ENCODE assay signal across 32 cellular contexts in the genomic region with DNA sequence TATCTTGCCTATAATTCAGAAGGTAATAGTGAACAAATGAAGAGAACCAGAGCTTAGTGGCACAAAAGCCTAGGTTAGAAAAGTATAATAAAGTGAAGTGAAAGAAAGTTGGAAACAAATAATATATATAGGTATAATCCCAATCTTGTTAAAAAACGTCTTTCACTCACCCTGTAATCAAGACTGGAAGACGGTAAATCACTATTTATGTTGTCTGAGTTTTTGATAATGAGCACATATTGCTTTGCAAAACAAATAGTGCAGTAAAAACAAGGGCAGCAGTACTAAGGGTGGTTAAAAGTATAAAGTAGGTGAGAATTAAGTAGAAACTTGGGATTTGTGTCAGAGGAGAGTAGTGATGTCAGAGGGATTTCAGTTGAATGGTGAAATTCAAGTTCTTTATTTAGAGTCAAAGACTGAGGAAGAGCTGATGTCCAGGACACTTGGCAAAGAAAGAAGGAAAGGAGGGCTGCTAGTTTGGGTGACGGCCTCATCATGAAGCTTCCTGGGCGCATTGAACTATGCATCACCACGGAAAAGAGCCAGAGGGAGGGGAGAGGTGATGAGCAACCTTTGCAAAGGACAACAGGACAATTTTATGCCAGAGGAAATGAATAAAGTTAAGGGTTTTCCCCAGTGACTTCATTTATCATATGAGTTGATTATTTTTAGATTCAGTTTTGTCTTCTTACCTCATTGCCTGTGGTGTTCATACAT. TPM values are rescaled to one million over a fixed set of nuclear protein-coding genes. Genes with fewer than 3 reads are reported as not detected.
DNase-seq lines count a peak whose midpoint lies in the region; ATAC-seq and TF ChIP-seq lines count a peak whose summit lies in the region.
"Had no signal": no experiment of that assay in that cellular context is flagged by ENCODE, and none has a peak within 500 bp of the region (broad histone marks: within the 10 kb centered on the region; RNA-seq: fewer than 3 reads in every experiment).

No MANE protein-coding gene starts in this region.

- H3K79me2 ChIP-seq in mammary epithelial cell (ENCODE audit: insufficient read depth, low read length) = no peaks in the 10 kb centered on the region

- in situ Hi-C loops in mammary epithelial cell (cut with MboI; ENCODE audit: low sequenced_read_pairs in 2 of 2) = no loop called here

- no peaks in the 10 kb centered on the region for H3K27me3 Mint-ChIP-seq in MCF 10A (ENCODE audit: insufficient read depth, unreplicated experiment)

- no peak overlapping the region for H3K4me3 Mint-ChIP-seq in MCF 10A (ENCODE audit: unreplicated experiment)
- H3K4me3 Mint-ChIP-seq: CD4-positive, alpha-beta T cell; GM23338; H9; HFFc6 had no signal

- peaks cover 13% of the 10 kb centered on the region for H3K4me1 Mint-ChIP-seq in MCF 10A (ENCODE audit: insufficient read depth, unreplicated experiment)

- no peaks in the 10 kb centered on the region for H4K20me1 ChIP-seq in mammary epithelial cell (ENCODE audit: insufficient read depth, low read length)
- H4K20me1 ChIP-seq: BLaER1 treated with 17β-estradiol and CSF1 and Interleukin-3, amounts not matched to agents 10 nM and 100 nM had no signal

- no peak overlapping the region for H3K9ac ChIP-seq in mammary epithelial cell (ENCODE audit: insufficient read depth, low read length)
- H3K9ac ChIP-seq: BLaER1 treated with 17β-estradiol and CSF1 and Interleukin-3, amounts not matched to agents 10 nM and 100 nM had no signal

- ATAC-seq in HG02981 (IDR thresholded peaks at IDR 0.05; ENCODE audit: unreplicated experiment) (no peak), HG03432 (IDR thresholded peaks at IDR 0.05; ENCODE audit: unreplicated experiment) (no peak)
- ATAC-seq: A549, GM23338, HepG2 had no signal

- WGBS in mammary epithelial cell (ENCODE audit: low coverage, missing lambda C conversion rate) = 59% methylated on average over 5 of the region's 5 CpGs

- dilution Hi-C loops in mammary epithelial cell (cut with HindIII; ENCODE audit: low sequenced_read_pairs) = no loop called here

- H2AFZ ChIP-seq in mammary epithelial cell (ENCODE audit: low read depth, low read length) = no peak overlapping the region
- H2AFZ ChIP-seq: GM23338 had no signal

- POLR2A ChIA-PET in MCF 10A (lab: Yijun Ruan, JAX) = interaction anchor here (0.9 kb wide), 1 partner anchor 8 kb away, joined by 3 read pairs; no protein-coding TSS in a partner anchor

- H3K4me1 ChIP-seq in mammary epithelial cell (ENCODE audit: insufficient read depth, low read length) = no peaks in the 10 kb centered on the region
- H3K4me1 ChIP-seq: A549 had no signal

- no peaks in the 10 kb centered on the region for H3K36me3 ChIP-seq in mammary epithelial cell (ENCODE audit: insufficient read depth, low read length)
- H3K36me3 ChIP-seq in WERI-Rb-1 = no peaks in the 10 kb centered on the region
- H3K36me3 ChIP-seq: BLaER1 treated with 17β-estradiol and CSF1 and Interleukin-3, amounts not matched to agents 10 nM and 100 nM; SJSA1 had no signal

- peak; percentile 11 for DNase-seq in mammary epithelial cell
- DNase-seq in MCF 10A (ENCODE audit: unreplicated experiment) = no peak
- DNase-seq in NCI-H460 (ENCODE audit: extremely low read depth, low read depth) = peak; percentile 86
- DNase-seq in WERI-Rb-1 = no peak
- peak; percentile 9 for DNase-seq in superior temporal gyrus (ENCODE audit: extremely low spot score)
- no peak for DNase-seq in NCI-H2196 treated with DMSO at 0.1 percent for 48 hours (lab: John Stamatoyannopoulos, UW; ENCODE audit: unreplicated experiment)
- DNase-seq: AML-193; CD4-positive, alpha-beta T cell; COR-L47; DMS53; EL; GDM1; H9; HFFc6; Karpas-422; NCI-H1694; NCI-H2081; NCI-H2171; NCI-H345; NCI-H524; NCI-H774; OCI-M1; Right ventricle myocardium superior; RPMI8226 had no signal

- BruUV-seq in mammary epithelial cell (replicated peaks; lab: Mats Ljungman, UMichigan) (no TSS peak), MCF 10A (replicated peaks; lab: Mats Ljungman, UMichigan) (no TSS peak)

- intact Hi-C loops in mammary epithelial cell (cut with micrococcal nuclease) (no loop called here), MCF 10A (cut with micrococcal nuclease) (no loop called here)

- no peaks in the 10 kb centered on the region for H3K9me3 ChIP-seq in mammary epithelial cell (replicated peaks; ENCODE audit: insufficient read depth, low read length)
- no peaks in the 10 kb centered on the region for H3K9me3 ChIP-seq in WERI-Rb-1 (ENCODE audit: severe bottlenecking)
- H3K9me3 ChIP-seq: A549; BLaER1 treated with 17β-estradiol and CSF1 and Interleukin-3, amounts not matched to agents 10 nM and 100 nM; SJSA1 had no signal

- no peaks in the 10 kb centered on the region for H3K9me3 Mint-ChIP-seq in MCF 10A (ENCODE audit: unreplicated experiment)
- H3K9me3 Mint-ChIP-seq: CD4-positive, alpha-beta T cell; GM23338; H9 had no signal

- peaks cover 9% of the 10 kb centered on the region for H3K27me3 ChIP-seq in mammary epithelial cell (ENCODE audit: insufficient read depth, low read length)
- H3K27me3 ChIP-seq in WERI-Rb-1 (ENCODE audit: insufficient read depth, low read depth, severe bottlenecking) = no peaks in the 10 kb centered on the region
- H3K27me3 ChIP-seq: SJSA1 had no signal

- H3K4me3 ChIP-seq in mammary epithelial cell (replicated peaks in 1 of 3; ENCODE audit: insufficient read depth in 1 of 3, low read depth in 2 of 3, low read length in 3 of 3) (no peak overlapping the region), WERI-Rb-1 (ENCODE audit: low read depth, low read length) (no peak overlapping the region)
- H3K4me3 ChIP-seq: A549; BLaER1 treated with 17β-estradiol and CSF1 and Interleukin-3, amounts not matched to agents 10 nM and 100 nM; GM23338; SJSA1 had no signal

- TF ChIP-seq CTCF in mammary epithelial cell (conservative IDR thresholded peaks at IDR 0.05 in 1 of 2, IDR thresholded peaks at IDR 0.05 in 1 of 2; ENCODE audit: extremely low read depth in 1 of 2, insufficient read depth in 1 of 2, low read depth in 1 of 2, low read length in 2 of 2) = no peak
- TF ChIP-seq CTCF in MCF 10A (IDR thresholded peaks at IDR 0.05; ENCODE audit: unreplicated experiment) = no peak
- no peak for TF ChIP-seq CTCF in WERI-Rb-1 (IDR thresholded peaks at IDR 0.05; ENCODE audit: low read depth, low read length)

- H3K27ac ChIP-seq in mammary epithelial cell (ENCODE audit: insufficient read depth, low read depth, low read length) = no peak overlapping the region
- H3K27ac ChIP-seq in WERI-Rb-1 = peak overlapping the region; percentile 47
- H3K27ac ChIP-seq: A549, SJSA1 had no signal

- CTCF ChIA-PET in mammary epithelial cell (lab: Charles Lee; ENCODE audit: low non-redundant PET) = no interaction called here
- CTCF ChIA-PET in MCF 10A (lab: Yijun Ruan, JAX) = interaction anchor here (0.6 kb wide), 1 partner anchor 59 kb away, joined by 3 read pairs; no protein-coding TSS in a partner anchor

- H3K27ac Mint-ChIP-seq in MCF 10A (ENCODE audit: low read depth, unreplicated experiment) = no peak overlapping the region
- H3K27ac Mint-ChIP-seq: CD4-positive, alpha-beta T cell; GM23338; H9; HFFc6 had no signal

- H3K36me3 Mint-ChIP-seq in MCF 10A (ENCODE audit: insufficient read depth, unreplicated experiment) = no peaks in the 10 kb centered on the region

- no peak overlapping the region for H3K4me2 ChIP-seq in mammary epithelial cell (ENCODE audit: insufficient read depth, low read depth, low read length)
- H3K4me2 ChIP-seq: A549, GM23338 had no signal

RNA-seq across cellular contexts. Expression of a gene that starts 11.3 kb away (rescaled TPM):
- total RNA-seq in mammary epithelial cell = under 1 TPM in 1 of 2 donors, not detected in 1; 0.17 TPM
- polyA plus RNA-seq in mammary epithelial cell = 0.05 TPM
- polyA minus RNA-seq in mammary epithelial cell = 0.16 TPM
- 0.19 and 0.39 TPM in 2 replicates for total RNA-seq in MCF 10A (2022)
- total RNA-seq in NCI-H460 (2014; rRNA removed; shearing (Covaris generic)) = 17.8 and 19.8 TPM in 2 replicates
- polyA plus RNA-seq in NCI-H460 (2014; cell fraction: nucleus; rRNA removed) = 6.7 and 9.0 TPM in 2 replicates
- total RNA-seq: HepG2, HT-29 had no signal

Comparison
In these comparisons a context has a peak if more than half of its experiments do, and no peak if none do; other contexts are left out.
1. DNase-seq: peak in mammary epithelial cell (single experiment), NCI-H460 (single experiment) and superior temporal gyrus (single experiment); none in MCF 10A (single experiment), WERI-Rb-1 (single experiment) and NCI-H2196 treated with DMSO at 0.1 percent for 48 hours (single experiment).
2. RNA of a gene that starts 11.3 kb away (total RNA-seq): 17.8 to 19.8 TPM in NCI-H460; 0.17 TPM in mammary epithelial cell and 0.19 to 0.39 TPM in MCF 10A; every median in the first group is over 10 times any median in the second.